Comparison of ENCODE assay signal across 1 cellular context in genomic region chr5:141681695-141682641, GRCh38.
A peak's percentile ranks its signal among the peaks of the same experiment; 100 is the strongest.
TF ChIP-seq lines count a peak whose summit lies in the region.

A gene with protein sequence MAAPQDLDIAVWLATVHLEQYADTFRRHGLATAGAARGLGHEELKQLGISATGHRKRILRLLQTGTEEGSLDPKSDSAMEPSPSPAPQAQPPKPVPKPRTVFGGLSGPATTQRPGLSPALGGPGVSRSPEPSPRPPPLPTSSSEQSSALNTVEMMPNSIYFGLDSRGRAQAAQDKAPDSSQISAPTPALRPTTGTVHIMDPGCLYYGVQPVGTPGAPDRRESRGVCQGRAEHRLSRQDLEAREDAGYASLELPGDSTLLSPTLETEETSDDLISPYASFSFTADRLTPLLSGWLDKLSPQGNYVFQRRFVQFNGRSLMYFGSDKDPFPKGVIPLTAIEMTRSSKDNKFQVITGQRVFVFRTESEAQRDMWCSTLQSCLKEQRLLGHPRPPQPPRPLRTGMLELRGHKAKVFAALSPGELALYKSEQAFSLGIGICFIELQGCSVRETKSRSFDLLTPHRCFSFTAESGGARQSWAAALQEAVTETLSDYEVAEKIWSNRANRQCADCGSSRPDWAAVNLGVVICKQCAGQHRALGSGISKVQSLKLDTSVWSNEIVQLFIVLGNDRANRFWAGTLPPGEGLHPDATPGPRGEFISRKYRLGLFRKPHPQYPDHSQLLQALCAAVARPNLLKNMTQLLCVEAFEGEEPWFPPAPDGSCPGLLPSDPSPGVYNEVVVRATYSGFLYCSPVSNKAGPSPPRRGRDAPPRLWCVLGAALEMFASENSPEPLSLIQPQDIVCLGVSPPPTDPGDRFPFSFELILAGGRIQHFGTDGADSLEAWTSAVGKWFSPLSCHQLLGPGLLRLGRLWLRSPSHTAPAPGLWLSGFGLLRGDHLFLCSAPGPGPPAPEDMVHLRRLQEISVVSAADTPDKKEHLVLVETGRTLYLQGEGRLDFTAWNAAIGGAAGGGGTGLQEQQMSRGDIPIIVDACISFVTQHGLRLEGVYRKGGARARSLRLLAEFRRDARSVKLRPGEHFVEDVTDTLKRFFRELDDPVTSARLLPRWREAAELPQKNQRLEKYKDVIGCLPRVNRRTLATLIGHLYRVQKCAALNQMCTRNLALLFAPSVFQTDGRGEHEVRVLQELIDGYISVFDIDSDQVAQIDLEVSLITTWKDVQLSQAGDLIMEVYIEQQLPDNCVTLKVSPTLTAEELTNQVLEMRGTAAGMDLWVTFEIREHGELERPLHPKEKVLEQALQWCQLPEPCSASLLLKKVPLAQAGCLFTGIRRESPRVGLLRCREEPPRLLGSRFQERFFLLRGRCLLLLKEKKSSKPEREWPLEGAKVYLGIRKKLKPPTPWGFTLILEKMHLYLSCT (N-terminal part only) (minus strand): TSS chr5:141682230. CDS start chr5:141680486, 1,744 bp downstream.

TF ChIP-seq in HepG2, 621 proteins besides CTCF, POLR2A, EP300 and RAD21 (continued from another document):
- TF ChIP-seq, protein P1, sequence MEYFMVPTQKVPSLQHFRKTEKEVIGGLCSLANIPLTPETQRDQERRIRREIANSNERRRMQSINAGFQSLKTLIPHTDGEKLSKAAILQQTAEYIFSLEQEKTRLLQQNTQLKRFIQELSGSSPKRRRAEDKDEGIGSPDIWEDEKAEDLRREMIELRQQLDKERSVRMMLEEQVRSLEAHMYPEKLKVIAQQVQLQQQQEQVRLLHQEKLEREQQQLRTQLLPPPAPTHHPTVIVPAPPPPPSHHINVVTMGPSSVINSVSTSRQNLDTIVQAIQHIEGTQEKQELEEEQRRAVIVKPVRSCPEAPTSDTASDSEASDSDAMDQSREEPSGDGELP (IDR thresholded peaks at IDR 0.05; ENCODE audit: borderline replicate concordance, low read depth): no peak
- TF ChIP-seq NRL (CRISPR knock-in tag; IDR thresholded peaks at IDR 0.05; ENCODE audit: borderline replicate concordance): 0 out of 2 replicates have a peak, but pooled peaks have one; percentile 17
- TF ChIP-seq ZNF7 (CRISPR knock-in tag; IDR thresholded peaks at IDR 0.05): no peak
- peak; percentile 78 for TF ChIP-seq ZNF777 (CRISPR knock-in tag; IDR thresholded peaks at IDR 0.05)
- TF ChIP-seq MBD4 (IDR thresholded peaks at IDR 0.05; ENCODE audit: borderline replicate concordance, low read length): no peak
- TF ChIP-seq BCL6 (CRISPR knock-in tag; IDR thresholded peaks at IDR 0.05): 0 out of 2 replicates have a peak, but pooled peaks have one; percentile 11
- TF ChIP-seq XBP1 (CRISPR knock-in tag; IDR thresholded peaks at IDR 0.05): no peak
- TF ChIP-seq ZNF687 (CRISPR knock-in tag; IDR thresholded peaks at IDR 0.05): peak; percentile 54
- no peak for TF ChIP-seq PHF21A (CRISPR knock-in tag; IDR thresholded peaks at IDR 0.05)
- no peak for TF ChIP-seq KDM5B (CRISPR knock-in tag; IDR thresholded peaks at IDR 0.05; ENCODE audit: borderline replicate concordance)
- TF ChIP-seq SMC3 (IDR thresholded peaks at IDR 0.05; ENCODE audit: low read length): no peak
- TF ChIP-seq ZFY (CRISPR knock-in tag; IDR thresholded peaks at IDR 0.05): 0 out of 2 replicates have a peak, but pooled peaks have one; percentile 45
- TF ChIP-seq, protein P2, sequence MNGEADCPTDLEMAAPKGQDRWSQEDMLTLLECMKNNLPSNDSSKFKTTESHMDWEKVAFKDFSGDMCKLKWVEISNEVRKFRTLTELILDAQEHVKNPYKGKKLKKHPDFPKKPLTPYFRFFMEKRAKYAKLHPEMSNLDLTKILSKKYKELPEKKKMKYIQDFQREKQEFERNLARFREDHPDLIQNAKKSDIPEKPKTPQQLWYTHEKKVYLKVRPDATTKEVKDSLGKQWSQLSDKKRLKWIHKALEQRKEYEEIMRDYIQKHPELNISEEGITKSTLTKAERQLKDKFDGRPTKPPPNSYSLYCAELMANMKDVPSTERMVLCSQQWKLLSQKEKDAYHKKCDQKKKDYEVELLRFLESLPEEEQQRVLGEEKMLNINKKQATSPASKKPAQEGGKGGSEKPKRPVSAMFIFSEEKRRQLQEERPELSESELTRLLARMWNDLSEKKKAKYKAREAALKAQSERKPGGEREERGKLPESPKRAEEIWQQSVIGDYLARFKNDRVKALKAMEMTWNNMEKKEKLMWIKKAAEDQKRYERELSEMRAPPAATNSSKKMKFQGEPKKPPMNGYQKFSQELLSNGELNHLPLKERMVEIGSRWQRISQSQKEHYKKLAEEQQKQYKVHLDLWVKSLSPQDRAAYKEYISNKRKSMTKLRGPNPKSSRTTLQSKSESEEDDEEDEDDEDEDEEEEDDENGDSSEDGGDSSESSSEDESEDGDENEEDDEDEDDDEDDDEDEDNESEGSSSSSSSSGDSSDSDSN (CRISPR knock-in tag; IDR thresholded peaks at IDR 0.05): peak; percentile 73; the same call in 1 of the 2 replicates
- TF ChIP-seq HNRNPLL (IDR thresholded peaks at IDR 0.05; ENCODE audit: low read depth, low read length, poor library complexity, severe bottlenecking): peak; percentile 33
- TF ChIP-seq FOSL2 (CRISPR knock-in tag; IDR thresholded peaks at IDR 0.05): peak; percentile 48
- peak; percentile 53; the same call in 1 of the 2 replicates for TF ChIP-seq ARNT2 (CRISPR knock-in tag; IDR thresholded peaks at IDR 0.05; ENCODE audit: low read depth)
- TF ChIP-seq SUZ12 (IDR thresholded peaks at IDR 0.05; ENCODE audit: low read depth, low read length): no peak
- peak; percentile 64; the same call in 1 of the 2 replicates for TF ChIP-seq CEBPB (IDR thresholded peaks at IDR 0.05; ENCODE audit: borderline replicate concordance, low read depth, low read length)
